ENCODE assay signal across 8 cellular contexts in genomic region chr17:2398655-2399571, GRCh38. TPM values are rescaled to one million over a fixed set of nuclear protein-coding genes. Genes with fewer than 3 reads are reported as not detected.
DNase-seq lines count a peak whose midpoint lies in the region; ATAC-seq, FAIRE-seq and TF ChIP-seq lines count a peak whose summit lies in the region.

No MANE protein-coding gene starts in this region.

- CTCF ChIA-PET in activated CD8-positive, alpha-beta T cell treated with anti-CD3 and anti-CD28 coated beads, Interleukin-2, amount 10 ng/mL, durations not matched to agents 7 days and 5 days (lab: Charles Lee): interaction anchor here (7.0 to 10.7 kb wide), 2 partner anchors 16 to 18 kb away, joined by 63 to 112 read pairs; no protein-coding TSS in a partner anchor

- FAIRE-seq in GM12892 (lab: Jason Lieb, UNC): peak; percentile 46

- peaks cover 5% of the 10 kb centered on the region for H3K36me3 Mint-ChIP-seq in activated CD8-positive, alpha-beta T cell treated with anti-CD3 and anti-CD28 coated beads, Interleukin-2, amount 10 ng/mL, durations not matched to agents 7 days and 5 days (ENCODE audit: low read depth)
- no peaks in the 10 kb centered on the region for H3K36me3 Mint-ChIP-seq in stimulated activated memory B cell treated with anti-CD40 and anti-IgM and Interleukin-4, amounts not matched to agents 10 μg/mL and 1 μg/mL and 100 μg/mL, for 72 hours

- H3K4me3 Mint-ChIP-seq in activated CD8-positive, alpha-beta T cell treated with anti-CD3 and anti-CD28 coated beads, Interleukin-2, amount 10 ng/mL, durations not matched to agents 7 days and 5 days: peak overlapping the region; percentile 94
- H3K4me3 Mint-ChIP-seq in stimulated activated memory B cell treated with anti-CD40 and anti-IgM and Interleukin-4, amounts not matched to agents 10 μg/mL and 1 μg/mL and 100 μg/mL, for 72 hours: peak overlapping the region; percentile 87

- DNase-seq in GM12892 (ENCODE audit: insufficient read length) (no peak), NCI-H510A treated with DMSO at 0.1 percent for 48 hours (lab: John Stamatoyannopoulos, UW) (peak; percentile 40), ecto neural progenitor cell (ENCODE audit: low spot score) (peak; percentile 78), lung microvascular endothelial cell (ENCODE audit: low read depth in 2 of 2) (peak; percentile 85 to 93), NAMALWA (ENCODE audit: low spot score) (no peak)
- DNase-seq in activated CD8-positive, alpha-beta T cell treated with anti-CD3 and anti-CD28 coated beads, Interleukin-2, amount 10 ng/mL, durations not matched to agents 7 days and 5 days: peak; percentile 74

- H3K9me3 Mint-ChIP-seq in activated CD8-positive, alpha-beta T cell treated with anti-CD3 and anti-CD28 coated beads, Interleukin-2, amount 10 ng/mL, durations not matched to agents 7 days and 5 days (ENCODE audit: insufficient read depth): no peaks in the 10 kb centered on the region
- no peaks in the 10 kb centered on the region for H3K9me3 Mint-ChIP-seq in stimulated activated memory B cell treated with anti-CD40 and anti-IgM and Interleukin-4, amounts not matched to agents 10 μg/mL and 1 μg/mL and 100 μg/mL, for 72 hours

- peak overlapping the region; percentile 100 for H3K27ac Mint-ChIP-seq in activated CD8-positive, alpha-beta T cell treated with anti-CD3 and anti-CD28 coated beads, Interleukin-2, amount 10 ng/mL, durations not matched to agents 7 days and 5 days
- H3K27ac Mint-ChIP-seq in stimulated activated memory B cell treated with anti-CD40 and anti-IgM and Interleukin-4, amounts not matched to agents 10 μg/mL and 1 μg/mL and 100 μg/mL, for 72 hours: peak overlapping the region; percentile 98

- H3K27me3 Mint-ChIP-seq in activated CD8-positive, alpha-beta T cell treated with anti-CD3 and anti-CD28 coated beads, Interleukin-2, amount 10 ng/mL, durations not matched to agents 7 days and 5 days (ENCODE audit: low read depth): no peaks in the 10 kb centered on the region
- no peaks in the 10 kb centered on the region for H3K27me3 Mint-ChIP-seq in stimulated activated memory B cell treated with anti-CD40 and anti-IgM and Interleukin-4, amounts not matched to agents 10 μg/mL and 1 μg/mL and 100 μg/mL, for 72 hours

- peaks cover 70% of the 10 kb centered on the region for H3K4me1 Mint-ChIP-seq in activated CD8-positive, alpha-beta T cell treated with anti-CD3 and anti-CD28 coated beads, Interleukin-2, amount 10 ng/mL, durations not matched to agents 7 days and 5 days (ENCODE audit: low read depth)
- H3K4me1 Mint-ChIP-seq in stimulated activated memory B cell treated with anti-CD40 and anti-IgM and Interleukin-4, amounts not matched to agents 10 μg/mL and 1 μg/mL and 100 μg/mL, for 72 hours: peaks cover 73% of the 10 kb centered on the region

- TF ChIP-seq POLR2A in GM12892 (IDR thresholded peaks at IDR 0.05; ENCODE audit: low read depth, low read length): no peak

- no peak for ATAC-seq in activated CD8-positive, alpha-beta T cell treated with anti-CD3 and anti-CD28 coated beads, Interleukin-2, amount 10 ng/mL, durations not matched to agents 7 days and 5 days
- no peak for ATAC-seq in stimulated activated memory B cell treated with anti-CD40 and anti-IgM and Interleukin-4, amounts not matched to agents 10 μg/mL and 1 μg/mL and 100 μg/mL, for 72 hours
- ATAC-seq in HG03469 (IDR thresholded peaks at IDR 0.05; ENCODE audit: unreplicated experiment): no peak

- POLR2A ChIA-PET in activated CD8-positive, alpha-beta T cell treated with anti-CD3 and anti-CD28 coated beads, Interleukin-2, amount 10 ng/mL, durations not matched to agents 7 days and 5 days (lab: Charles Lee): interaction anchor here (0.9 to 3.7 kb wide), 4 partner anchors 8 to 528 kb away, joined by 3 to 21 read pairs (median 4); partner anchors contain the start of gene TSR1

RNA-seq across cellular contexts. Expression of gene MNT, which starts 1.9 kb away (rescaled TPM):
- 4.7 TPM for polyA plus RNA-seq in GM12892 (2012; ENCODE audit: missing spikeins)
- total RNA-seq in activated CD8-positive, alpha-beta T cell treated with anti-CD3 and anti-CD28 coated beads, Interleukin-2, amount 10 ng/mL, durations not matched to agents 7 days and 5 days: 10 to 100 TPM; 24.1 to 24.2 TPM
- total RNA-seq in lung microvascular endothelial cell: 1.7 and 2.8 TPM in 2 replicates

Comparison
In these comparisons a context has a peak if more than half of its experiments do, and no peak if none do; other contexts are left out.
1. DNase-seq: peak in NCI-H510A treated with DMSO at 0.1 percent for 48 hours (single experiment), activated CD8-positive, alpha-beta T cell treated with anti-CD3 and anti-CD28 coated beads, Interleukin-2, amount 10 ng/mL, durations not matched to agents 7 days and 5 days (single experiment), ecto neural progenitor cell (single experiment) and lung microvascular endothelial cell (2 of 2); none in GM12892 (single experiment) and NAMALWA (single experiment).